18 cellular contexts compared by ENCODE assay signal in the genomic region with DNA sequence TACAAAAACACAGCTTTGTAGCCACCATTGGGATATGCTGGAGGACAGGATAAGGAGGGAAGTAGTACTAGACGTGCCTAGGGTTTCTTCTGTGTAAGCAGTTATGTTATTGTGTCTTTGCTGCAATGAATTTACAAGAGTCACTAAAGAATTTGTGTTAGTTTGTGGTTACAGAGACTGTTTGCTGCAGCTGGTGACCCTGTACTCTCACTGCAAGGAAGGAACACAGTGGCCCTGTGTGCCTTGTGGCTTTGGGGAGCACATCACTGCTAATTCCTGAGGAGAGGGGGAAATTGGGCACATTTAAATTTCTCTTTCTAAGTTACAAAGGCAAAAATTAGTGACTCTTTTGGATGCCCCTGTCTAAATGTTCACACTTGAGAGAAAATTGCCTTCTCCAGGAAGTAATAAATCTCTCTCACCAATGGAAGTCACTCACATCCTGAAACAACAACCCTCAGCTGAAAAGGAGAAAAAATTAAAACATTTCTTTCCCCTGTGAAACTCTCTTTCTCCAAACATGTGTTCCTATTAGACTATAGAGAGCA. TPM values are rescaled to one million over a fixed set of nuclear protein-coding genes. Genes with fewer than 3 reads are reported as not detected.
"Had no signal": no experiment of that assay in that cellular context is flagged by ENCODE, and none has a peak within 500 bp of the region (broad histone marks: within the 10 kb centered on the region; RNA-seq: fewer than 3 reads in every experiment).

No MANE protein-coding gene starts in this region.

- H3K27me3 Mint-ChIP-seq: activated CD4-positive, alpha-beta T cell treated with anti-CD3 and anti-CD28 coated beads, Interleukin-2, amount 10 ng/mL, durations not matched to agents 7 days and 5 days; activated naive CD8-positive, alpha-beta T cell treated with anti-CD3 and anti-CD28 coated beads, Interleukin-2, amount 50 U/mL, for 24 hours; naive B cell had no signal

- H3K36me3 Mint-ChIP-seq: naive B cell; stimulated activated effector memory CD8-positive, alpha-beta T cell treated with anti-CD3 and anti-CD28 coated beads, Interleukin-12 subunit alpha, Interleukin-12 subunit beta, amount 100 ng/mL, for 72 hours had no signal

- H3K4me3 Mint-ChIP-seq: activated CD4-positive, alpha-beta T cell treated with anti-CD3 and anti-CD28 coated beads, Interleukin-2, amount 10 ng/mL, durations not matched to agents 7 days and 5 days; activated naive CD4-positive, alpha-beta T cell treated with anti-CD3 and anti-CD28 coated beads for 36 hours; activated naive CD8-positive, alpha-beta T cell treated with anti-CD3 and anti-CD28 coated beads, Interleukin-2, amount 50 U/mL, for 24 hours; activated T-helper 1 cell treated with anti-CD3 and anti-CD28 coated beads, Interleukin-12 subunit alpha, Interleukin-12 subunit beta, Interleukin-2, Interleukin-4 antibody, amounts not matched to agents 30 ng/mL and 10 ng/mL and 1 ng/mL, durations not matched to agents 14 hours and 24 hours and 36 hours; naive B cell; stimulated activated effector memory CD8-positive, alpha-beta T cell treated with anti-CD3 and anti-CD28 coated beads, Interleukin-12 subunit alpha, Interleukin-12 subunit beta, amount 100 ng/mL, for 72 hours had no signal

- H3K4me1 Mint-ChIP-seq: activated CD4-positive, alpha-beta T cell treated with anti-CD3 and anti-CD28 coated beads, Interleukin-2, amount 10 ng/mL, durations not matched to agents 7 days and 5 days; activated naive CD8-positive, alpha-beta T cell treated with anti-CD3 and anti-CD28 coated beads, Interleukin-2, amount 50 U/mL, for 24 hours; naive B cell; stimulated activated effector memory CD8-positive, alpha-beta T cell treated with anti-CD3 and anti-CD28 coated beads, Interleukin-12 subunit alpha, Interleukin-12 subunit beta, amount 100 ng/mL, for 72 hours had no signal

- ATAC-seq: activated naive CD8-positive, alpha-beta T cell treated with anti-CD3 and anti-CD28 coated beads, Interleukin-2, amount 50 U/mL, for 24 hours; gastrocnemius medialis; heart left ventricle; left cardiac atrium; lower lobe of right lung; stimulated activated effector memory CD8-positive, alpha-beta T cell treated with anti-CD3 and anti-CD28 coated beads, Interleukin-12 subunit alpha, Interleukin-12 subunit beta, amount 100 ng/mL, for 72 hours; upper lobe of right lung had no signal

- H3K9me3 ChIP-seq: breast epithelium, gastrocnemius medialis, lower lobe of right lung, ovary, thoracic aorta, upper lobe of right lung had no signal

- H3K27ac Mint-ChIP-seq: activated CD4-positive, alpha-beta T cell treated with anti-CD3 and anti-CD28 coated beads, Interleukin-2, amount 10 ng/mL, durations not matched to agents 7 days and 5 days; activated naive CD4-positive, alpha-beta T cell treated with anti-CD3 and anti-CD28 coated beads for 36 hours; activated naive CD8-positive, alpha-beta T cell treated with anti-CD3 and anti-CD28 coated beads, Interleukin-2, amount 50 U/mL, for 24 hours; activated T-helper 1 cell treated with anti-CD3 and anti-CD28 coated beads, Interleukin-12 subunit alpha, Interleukin-12 subunit beta, Interleukin-2, Interleukin-4 antibody, amounts not matched to agents 30 ng/mL and 10 ng/mL and 1 ng/mL, durations not matched to agents 14 hours and 24 hours and 36 hours; stimulated activated effector memory CD8-positive, alpha-beta T cell treated with anti-CD3 and anti-CD28 coated beads, Interleukin-12 subunit alpha, Interleukin-12 subunit beta, amount 100 ng/mL, for 72 hours had no signal

- DNase-seq: activated CD4-positive, alpha-beta T cell treated with anti-CD3 and anti-CD28 coated beads, Interleukin-2, amount 10 ng/mL, durations not matched to agents 7 days and 5 days; activated naive CD4-positive, alpha-beta T cell treated with anti-CD3 and anti-CD28 coated beads for 36 hours; activated naive CD8-positive, alpha-beta T cell treated with anti-CD3 and anti-CD28 coated beads, Interleukin-2, amount 50 U/mL, for 24 hours; aorta; gastrocnemius medialis; heart left ventricle; left cardiac atrium; lower lobe of right lung; naive B cell; ovary; upper lobe of right lung had no signal

- H3K4me3 ChIP-seq: breast epithelium, gastrocnemius medialis, heart left ventricle, lower lobe of right lung, ovary, thoracic aorta, upper lobe of right lung had no signal

RNA-seq across cellular contexts. Expression of a gene that starts 32.1 kb away (rescaled TPM):
- total RNA-seq: activated CD4-positive, alpha-beta T cell treated with anti-CD3 and anti-CD28 coated beads, Interleukin-2, amount 10 ng/mL, durations not matched to agents 7 days and 5 days; activated CD8-positive, alpha-beta memory T cell treated with anti-CD3 and anti-CD28 coated beads for 36 hours; activated naive CD4-positive, alpha-beta T cell treated with anti-CD3 and anti-CD28 coated beads for 36 hours; activated T-helper 1 cell treated with anti-CD3 and anti-CD28 coated beads, Interleukin-12 subunit alpha, Interleukin-12 subunit beta, Interleukin-2, Interleukin-4 antibody, amounts not matched to agents 30 ng/mL and 10 ng/mL and 1 ng/mL, durations not matched to agents 14 hours and 24 hours and 36 hours; dermis microvascular lymphatic vessel endothelial cell; gastrocnemius medialis; pulmonary artery endothelial cell; thoracic aorta had no signal
- polyA plus RNA-seq: aorta, heart left ventricle had no signal
